Comparison of ENCODE assay signal across 8 cellular contexts in genomic region chr1:10473145-10473765, GRCh38. TPM values are rescaled to one million over a fixed set of nuclear protein-coding genes. Genes with fewer than 3 reads are reported as not detected.
DNase-seq lines count a peak whose midpoint lies in the region; ATAC-seq and TF ChIP-seq lines count a peak whose summit lies in the region.

No MANE protein-coding gene starts in this region.

- POLR2A ChIA-PET in activated CD8-positive, alpha-beta T cell treated with anti-CD3 and anti-CD28 coated beads for 36 hours (lab: Charles Lee), result interaction anchor here (0.7 kb wide), 1 partner anchor 39 kb away, joined by 3 read pairs; no protein-coding TSS in a partner anchor

- H3K36me3 ChIP-seq in left ventricle myocardium inferior (peaks cover 15% of the 10 kb centered on the region), right atrium auricular region (peaks cover 10% of the 10 kb centered on the region), lower lobe of right lung (peaks cover 11% of the 10 kb centered on the region)

- TF ChIP-seq CTCF in left ventricle myocardium inferior (IDR thresholded peaks at IDR 0.05; ENCODE audit: borderline replicate concordance), result no peak
- no peak for TF ChIP-seq CTCF in right atrium auricular region (IDR thresholded peaks at IDR 0.05)
- no peak for TF ChIP-seq CTCF in activated CD8-positive, alpha-beta T cell treated with anti-CD3 and anti-CD28 coated beads for 36 hours (IDR thresholded peaks at IDR 0.05)
- no peak for TF ChIP-seq CTCF in lower lobe of right lung (IDR thresholded peaks at IDR 0.05)
- TF ChIP-seq CTCF in type B pancreatic cell (conservative IDR thresholded peaks at IDR 0.05), result no peak

- peaks cover 16% of the 10 kb centered on the region for H3K36me3 Mint-ChIP-seq in activated CD8-positive, alpha-beta T cell treated with anti-CD3 and anti-CD28 coated beads for 36 hours (ENCODE audit: low read depth)
- peaks cover under 1% of the 10 kb centered on the region for H3K36me3 Mint-ChIP-seq in type B pancreatic cell

- H3K4me1 ChIP-seq in left ventricle myocardium inferior, result peaks cover 42% of the 10 kb centered on the region
- H3K4me1 ChIP-seq in right atrium auricular region, result peaks cover 0 to 32% of the 10 kb centered on the region in 2 donors
- peaks cover 49% of the 10 kb centered on the region for H3K4me1 ChIP-seq in lower lobe of right lung

- DNase-seq in left ventricle myocardium inferior (no peak), right atrium auricular region (ENCODE audit: low spot score) (no peak), lower lobe of right lung (no peak), type B pancreatic cell (ENCODE audit: extremely low spot score, unreplicated experiment) (no peak), ACHN (no peak), UCSD-AML1 (lab: John Stamatoyannopoulos, UW; ENCODE audit: unreplicated experiment) (no peak)
- DNase-seq in activated CD8-positive, alpha-beta T cell treated with anti-CD3 and anti-CD28 coated beads for 36 hours, result no peak

- peaks cover 45% of the 10 kb centered on the region for H3K4me1 Mint-ChIP-seq in activated CD8-positive, alpha-beta T cell treated with anti-CD3 and anti-CD28 coated beads for 36 hours (ENCODE audit: low read depth)
- peaks cover 26% of the 10 kb centered on the region for H3K4me1 Mint-ChIP-seq in type B pancreatic cell (ENCODE audit: unreplicated experiment)

- H3K4me3 ChIP-seq in left ventricle myocardium inferior (peak overlapping the region; percentile 87), right atrium auricular region (peak overlapping the region in 1 of 2 donors; percentile 83), lower lobe of right lung (peak overlapping the region; percentile 86)

- CTCF ChIA-PET in activated CD8-positive, alpha-beta T cell treated with anti-CD3 and anti-CD28 coated beads for 36 hours (lab: Charles Lee), result interaction anchor here (1.3 kb wide), 1 partner anchor 21 kb away, joined by 4 read pairs; no protein-coding TSS in a partner anchor

- H3K9me3 ChIP-seq in left ventricle myocardium inferior (replicated peaks) (no peaks in the 10 kb centered on the region), right atrium auricular region (no peaks in the 10 kb centered on the region), lower lobe of right lung (no peaks in the 10 kb centered on the region)

- H3K27me3 ChIP-seq in left ventricle myocardium inferior (ENCODE audit: low read depth), result no peaks in the 10 kb centered on the region
- no peaks in the 10 kb centered on the region for H3K27me3 ChIP-seq in right atrium auricular region
- no peaks in the 10 kb centered on the region for H3K27me3 ChIP-seq in lower lobe of right lung (ENCODE audit: low read depth)

- in situ Hi-C loops in ACHN (cut with HindIII; ENCODE audit: low pct_ligation_motif_present, low pct_unique_long_range_greater_than_20kb, low sequenced_read_pairs), result no loop called here

- no peaks in the 10 kb centered on the region for H3K27me3 Mint-ChIP-seq in activated CD8-positive, alpha-beta T cell treated with anti-CD3 and anti-CD28 coated beads for 36 hours
- H3K27me3 Mint-ChIP-seq in type B pancreatic cell, result no peaks in the 10 kb centered on the region

- H3K27ac ChIP-seq in left ventricle myocardium inferior (replicated peaks) (peak overlapping the region; percentile 73), right atrium auricular region (no peak overlapping the region), lower lobe of right lung (peak overlapping the region; percentile 77)

- H3K4me3 Mint-ChIP-seq in activated CD8-positive, alpha-beta T cell treated with anti-CD3 and anti-CD28 coated beads for 36 hours, result peak overlapping the region; percentile 97
- peak overlapping the region; percentile 95 for H3K4me3 Mint-ChIP-seq in type B pancreatic cell

- intact Hi-C loops in left ventricle myocardium inferior (cut with micrococcal nuclease), result no loop called here
- intact Hi-C loops in activated CD8-positive, alpha-beta T cell treated with anti-CD3 and anti-CD28 coated beads for 36 hours (cut with micrococcal nuclease), result no loop called here
- intact Hi-C loops in lower lobe of right lung (cut with DNase I), result no loop called here

- peak overlapping the region; percentile 96 for H3K27ac Mint-ChIP-seq in activated CD8-positive, alpha-beta T cell treated with anti-CD3 and anti-CD28 coated beads for 36 hours
- H3K27ac Mint-ChIP-seq in type B pancreatic cell, result peak overlapping the region; percentile 92

- ATAC-seq in activated CD8-positive, alpha-beta T cell treated with anti-CD3 and anti-CD28 coated beads for 36 hours, result no peak
- no peak for ATAC-seq in lower lobe of right lung
- no peak for ATAC-seq in HG02798 (IDR thresholded peaks at IDR 0.05; ENCODE audit: poor library complexity, unreplicated experiment)

- H3K9me3 Mint-ChIP-seq in activated CD8-positive, alpha-beta T cell treated with anti-CD3 and anti-CD28 coated beads for 36 hours, result no peaks in the 10 kb centered on the region
- H3K9me3 Mint-ChIP-seq in type B pancreatic cell, result no peaks in the 10 kb centered on the region

RNA-seq across cellular contexts. Expression of gene DFFA, which starts 0.9 kb away (rescaled TPM):
- total RNA-seq in left ventricle myocardium inferior (28.6 TPM), right atrium auricular region (10 to 100 TPM; 17.6 to 19.0 TPM), lower lobe of right lung (37.0 TPM), type B pancreatic cell (ENCODE audit: low replicate concordance) (41.6 and 52.8 TPM in 2 replicates)
- 10 to 100 TPM; 76.7 to 81.8 TPM for total RNA-seq in activated CD8-positive, alpha-beta T cell treated with anti-CD3 and anti-CD28 coated beads for 36 hours

RNA-seq across cellular contexts. Expression of gene PEX14, which starts 1.5 kb away (rescaled TPM):
- total RNA-seq in left ventricle myocardium inferior (20.8 TPM), right atrium auricular region (10 to 100 TPM; 13.7 to 14.5 TPM), lower lobe of right lung (27.9 TPM), type B pancreatic cell (ENCODE audit: low replicate concordance) (22.5 and 25.3 TPM in 2 replicates)
- 10 to 100 TPM; 18.0 to 18.5 TPM for total RNA-seq in activated CD8-positive, alpha-beta T cell treated with anti-CD3 and anti-CD28 coated beads for 36 hours

RNA-seq across cellular contexts. Expression of gene CORT, which starts 23.4 kb away (rescaled TPM):
- 0.19 TPM for total RNA-seq in left ventricle myocardium inferior
- total RNA-seq in right atrium auricular region, result not detected
- total RNA-seq in activated CD8-positive, alpha-beta T cell treated with anti-CD3 and anti-CD28 coated beads for 36 hours, result under 1 TPM in 1 of 2 experiments, not detected in 1; 0.34 TPM
- not detected for total RNA-seq in lower lobe of right lung
- total RNA-seq in type B pancreatic cell (ENCODE audit: low replicate concordance), result not detected in 2 replicates

RNA-seq across cellular contexts. Expression of gene CENPS, which starts 43.0 kb away (rescaled TPM):
- total RNA-seq in left ventricle myocardium inferior (6.1 TPM), right atrium auricular region (1 to 10 TPM; 1.9 to 3.4 TPM), lower lobe of right lung (13.4 TPM), type B pancreatic cell (ENCODE audit: low replicate concordance) (17.8 and 24.7 TPM in 2 replicates)
- total RNA-seq in activated CD8-positive, alpha-beta T cell treated with anti-CD3 and anti-CD28 coated beads for 36 hours, result 10 to 100 TPM; 18.3 to 19.4 TPM

Comparison
In these comparisons a context has a peak if more than half of its experiments do, and no peak if none do; other contexts are left out.
1. H3K27ac ChIP-seq: peak in left ventricle myocardium inferior (single experiment) and lower lobe of right lung (single experiment); none in right atrium auricular region (0 of 2).